22 cellular contexts compared by ENCODE assay signal in genomic region chr7:140778975-140779374, GRCh38.
A peak's percentile ranks its signal among the peaks of the same experiment; 100 is the strongest.
DNase-seq lines count a peak whose midpoint lies in the region; ATAC-seq, FAIRE-seq and TF ChIP-seq lines count a peak whose summit lies in the region.
"Had no signal": no experiment of that assay in that cellular context is flagged by ENCODE, and none has a peak within 500 bp of the region (broad histone marks: within the 10 kb centered on the region; RNA-seq: fewer than 3 reads in every experiment).

No MANE protein-coding gene starts in this region.

- intact Hi-C loops in activated naive CD4-positive, alpha-beta T cell treated with anti-CD3 and anti-CD28 coated beads for 36 hours (cut with micrococcal nuclease) = no loop called here
- intact Hi-C loops in CD4-positive, alpha-beta T cell (cut with DNase I, micrococcal nuclease) = no loop called here

- WGBS in hepatocyte (ENCODE audit: low lambda C conversion rate, missing lambda C conversion rate) = 90% methylated on average over 2 of the region's 2 CpGs

- H3K27me3 Mint-ChIP-seq in activated naive CD4-positive, alpha-beta T cell treated with anti-CD3 and anti-CD28 coated beads for 36 hours (ENCODE audit: low read depth) = no peaks in the 10 kb centered on the region
- no peaks in the 10 kb centered on the region for H3K27me3 Mint-ChIP-seq in CD4-positive, alpha-beta T cell
- H3K27me3 Mint-ChIP-seq in neural progenitor cell (ENCODE audit: insufficient read depth, low read depth) = no peaks in the 10 kb centered on the region
- H3K27me3 Mint-ChIP-seq in activated T-cell treated with anti-CD3 and anti-CD28 coated beads, Interleukin-2, amount 50 U/mL, for 4 hours (ENCODE audit: low read depth) = no peaks in the 10 kb centered on the region

- H3K4me1 Mint-ChIP-seq in activated naive CD4-positive, alpha-beta T cell treated with anti-CD3 and anti-CD28 coated beads for 36 hours (ENCODE audit: low read depth) = no peaks in the 10 kb centered on the region
- H3K4me1 Mint-ChIP-seq in CD4-positive, alpha-beta T cell (ENCODE audit: low read depth) = no peaks in the 10 kb centered on the region
- no peaks in the 10 kb centered on the region for H3K4me1 Mint-ChIP-seq in neural progenitor cell
- no peaks in the 10 kb centered on the region for H3K4me1 Mint-ChIP-seq in activated T-cell treated with anti-CD3 and anti-CD28 coated beads, Interleukin-2, amount 50 U/mL, for 4 hours (ENCODE audit: low read depth)

- H3K36me3 ChIP-seq in neural progenitor cell (peaks cover 28% of the 10 kb centered on the region), hepatocyte (replicated peaks; ENCODE audit: insufficient read depth, low read depth) (no peaks in the 10 kb centered on the region)

- H4K20me1 ChIP-seq in neural progenitor cell (ENCODE audit: low read depth) (no peaks in the 10 kb centered on the region), hepatocyte (ENCODE audit: insufficient read depth, poor library complexity, severe bottlenecking) (no peaks in the 10 kb centered on the region)

- no peaks in the 10 kb centered on the region for H3F3A ChIP-seq in neural progenitor cell (ENCODE audit: low read depth)

- H3K9me3 ChIP-seq in CD4-positive, alpha-beta T cell (ENCODE audit: control insufficient read depth, low read length) = no peaks in the 10 kb centered on the region
- H3K9me3 ChIP-seq in neural progenitor cell (ENCODE audit: low read depth) (no peaks in the 10 kb centered on the region), hepatocyte (ENCODE audit: low read depth) (no peaks in the 10 kb centered on the region)
- H3K9me3 ChIP-seq: A549, BE2C, Peyer's patch, SJCRH30 had no signal

- no peaks in the 10 kb centered on the region for H3K9me2 ChIP-seq in hepatocyte (replicated peaks; ENCODE audit: insufficient read depth)

- no peak for TF ChIP-seq CTCF in CD4-positive, alpha-beta T cell (IDR thresholded peaks at IDR 0.05)
- no peak for TF ChIP-seq CTCF in neural progenitor cell (IDR thresholded peaks at IDR 0.05)
- no peak for TF ChIP-seq CTCF in hepatocyte (IDR thresholded peaks at IDR 0.05; ENCODE audit: poor library complexity)

- no peak overlapping the region for H3K27ac ChIP-seq in CD4-positive, alpha-beta T cell (ENCODE audit: low read depth, low read length)
- H3K27ac ChIP-seq in neural progenitor cell (no peak overlapping the region), hepatocyte (no peak overlapping the region)
- H3K27ac ChIP-seq: A549, HL-60, KMS-11, Peyer's patch, SJCRH30 had no signal

- CTCF ChIA-PET in activated naive CD4-positive, alpha-beta T cell treated with anti-CD3 and anti-CD28 coated beads for 36 hours (lab: Charles Lee) = no interaction called here
- CTCF ChIA-PET in CD4-positive, alpha-beta T cell (lab: Charles Lee) = no interaction called here

- POLR2A ChIA-PET in CD4-positive, alpha-beta T cell (lab: Charles Lee) = no interaction called here

- H3K36me3 Mint-ChIP-seq in activated naive CD4-positive, alpha-beta T cell treated with anti-CD3 and anti-CD28 coated beads for 36 hours (ENCODE audit: low read depth) = peaks cover 13% of the 10 kb centered on the region
- H3K36me3 Mint-ChIP-seq in activated naive CD4-positive, alpha-beta T cell treated with anti-CD3 and anti-CD28 coated beads, Interleukin-2, amount 50 U/mL, for 72 hours = no peaks in the 10 kb centered on the region
- H3K36me3 Mint-ChIP-seq in CD4-positive, alpha-beta T cell (ENCODE audit: low read depth) = peaks cover 78% of the 10 kb centered on the region
- H3K36me3 Mint-ChIP-seq in neural progenitor cell = peaks cover 7% of the 10 kb centered on the region
- peaks cover 31% of the 10 kb centered on the region for H3K36me3 Mint-ChIP-seq in activated T-cell treated with anti-CD3 and anti-CD28 coated beads, Interleukin-2, amount 50 U/mL, for 4 hours (ENCODE audit: insufficient read depth)

- H2AFZ ChIP-seq in neural progenitor cell (replicated peaks) (no peak overlapping the region), hepatocyte (no peak overlapping the region)

- no peak overlapping the region for H3K4me2 ChIP-seq in neural progenitor cell
- no peak overlapping the region for H3K4me2 ChIP-seq in hepatocyte
- H3K4me2 ChIP-seq: A549, KMS-11 had no signal

- no peak for TF ChIP-seq POLR2A in H54 (IDR thresholded peaks at IDR 0.05; ENCODE audit: low read depth, low read length)

- H3K4me3 Mint-ChIP-seq in activated naive CD4-positive, alpha-beta T cell treated with anti-CD3 and anti-CD28 coated beads for 36 hours = no peak overlapping the region
- no peak overlapping the region for H3K4me3 Mint-ChIP-seq in CD4-positive, alpha-beta T cell
- H3K4me3 Mint-ChIP-seq in neural progenitor cell = no peak overlapping the region
- H3K4me3 Mint-ChIP-seq in activated T-cell treated with anti-CD3 and anti-CD28 coated beads, Interleukin-2, amount 50 U/mL, for 4 hours = no peak overlapping the region

- H3K9ac ChIP-seq in neural progenitor cell = no peak overlapping the region
- H3K9ac ChIP-seq: KMS-11 had no signal

- no peaks in the 10 kb centered on the region for H3K4me1 ChIP-seq in neural progenitor cell
- no peaks in the 10 kb centered on the region for H3K4me1 ChIP-seq in hepatocyte (ENCODE audit: insufficient read depth)
- H3K4me1 ChIP-seq: A549, BE2C, Peyer's patch, SJCRH30 had no signal

- DNase-seq in activated naive CD4-positive, alpha-beta T cell treated with anti-CD3 and anti-CD28 coated beads for 36 hours = no peak
- no peak for DNase-seq in activated naive CD4-positive, alpha-beta T cell treated with anti-CD3 and anti-CD28 coated beads, Interleukin-2, amount 50 U/mL, for 72 hours (ENCODE audit: low spot score in 2 of 2)
- no peak for DNase-seq in CD4-positive, alpha-beta T cell
- DNase-seq in H54 (ENCODE audit: insufficient read length, low spot score) (no peak), dermis blood vessel endothelial cell (peak; percentile 3), neural progenitor cell (ENCODE audit: low spot score) (no peak), hepatocyte (ENCODE audit: low spot score) (no peak)
- no peak for DNase-seq in activated T-cell treated with anti-CD3 and anti-CD28 coated beads, Interleukin-2, amount 50 U/mL, for 4 hours
- DNase-seq: BE2C, GDM1, H7, NCI-H1105, NCI-H146, NCI-H2029, NCI-H2171 treated with DMSO at 0.1 percent for 48 hours, NCI-H524 treated with DMSO at 0.1 percent for 48 hours, Peyer's patch, SJCRH30 had no signal

- peak; percentile 15 for FAIRE-seq in H54 (lab: Jason Lieb, UNC)
- FAIRE-seq: A549, HepG2 had no signal

- H3K79me2 ChIP-seq in neural progenitor cell (ENCODE audit: low read depth) (no peaks in the 10 kb centered on the region), hepatocyte (no peaks in the 10 kb centered on the region)

- no peaks in the 10 kb centered on the region for H3K27me3 ChIP-seq in CD4-positive, alpha-beta T cell (ENCODE audit: control insufficient read depth, insufficient read depth, low read length)
- H3K27me3 ChIP-seq in neural progenitor cell (no peaks in the 10 kb centered on the region), hepatocyte (no peaks in the 10 kb centered on the region)
- H3K27me3 ChIP-seq: BE2C, Peyer's patch, SJCRH30 had no signal

- no peaks in the 10 kb centered on the region for H3K9me3 Mint-ChIP-seq in activated naive CD4-positive, alpha-beta T cell treated with anti-CD3 and anti-CD28 coated beads for 36 hours
- no peaks in the 10 kb centered on the region for H3K9me3 Mint-ChIP-seq in activated naive CD4-positive, alpha-beta T cell treated with anti-CD3 and anti-CD28 coated beads, Interleukin-2, amount 50 U/mL, for 72 hours
- no peaks in the 10 kb centered on the region for H3K9me3 Mint-ChIP-seq in CD4-positive, alpha-beta T cell
- no peaks in the 10 kb centered on the region for H3K9me3 Mint-ChIP-seq in neural progenitor cell
- no peaks in the 10 kb centered on the region for H3K9me3 Mint-ChIP-seq in activated T-cell treated with anti-CD3 and anti-CD28 coated beads, Interleukin-2, amount 50 U/mL, for 4 hours

- H3K27ac Mint-ChIP-seq in activated naive CD4-positive, alpha-beta T cell treated with anti-CD3 and anti-CD28 coated beads for 36 hours = peak overlapping the region; percentile 69
- H3K27ac Mint-ChIP-seq in activated naive CD4-positive, alpha-beta T cell treated with anti-CD3 and anti-CD28 coated beads, Interleukin-2, amount 50 U/mL, for 72 hours = no peak overlapping the region
- H3K27ac Mint-ChIP-seq in CD4-positive, alpha-beta T cell = no peak overlapping the region
- H3K27ac Mint-ChIP-seq in neural progenitor cell = no peak overlapping the region

- H3K4me3 ChIP-seq in neural progenitor cell (no peak overlapping the region), hepatocyte (no peak overlapping the region)
- H3K4me3 ChIP-seq: A549, Peyer's patch, SJCRH30 had no signal

- ATAC-seq in activated naive CD4-positive, alpha-beta T cell treated with anti-CD3 and anti-CD28 coated beads, Interleukin-2, amount 50 U/mL, for 72 hours = no peak
- ATAC-seq in CD4-positive, alpha-beta T cell (ENCODE audit: poor library complexity) = peak; percentile 34
- no peak for ATAC-seq in activated T-cell treated with anti-CD3 and anti-CD28 coated beads, Interleukin-2, amount 50 U/mL, for 4 hours
- ATAC-seq: A549, HepG2 had no signal
